Comparison of ENCODE assay signal across 14 cellular contexts in genomic region chr6:149453597-149454340, GRCh38. TPM values are rescaled to one million over a fixed set of nuclear protein-coding genes. Genes with fewer than 3 reads are reported as not detected.
DNase-seq lines count a peak whose midpoint lies in the region; ATAC-seq and TF ChIP-seq lines count a peak whose summit lies in the region.
"Had no signal": no experiment of that assay in that cellular context is flagged by ENCODE, and none has a peak within 500 bp of the region (broad histone marks: within the 10 kb centered on the region; RNA-seq: fewer than 3 reads in every experiment).

No MANE protein-coding gene starts in this region.

- H3K9me3 Mint-ChIP-seq in T-cell = no peaks in the 10 kb centered on the region
- H3K9me3 Mint-ChIP-seq: activated naive CD4-positive, alpha-beta T cell treated with anti-CD3 and anti-CD28 coated beads for 36 hours; CD8-positive, alpha-beta T cell; central memory CD8-positive, alpha-beta T cell; stimulated activated naive CD8-positive, alpha-beta T cell treated with anti-CD3 and anti-CD28 coated beads, Interleukin-15, amount 100 ng/mL, for 72 hours had no signal

- no peaks in the 10 kb centered on the region for H3K27me3 Mint-ChIP-seq in T-cell
- H3K27me3 Mint-ChIP-seq: central memory CD8-positive, alpha-beta T cell; stimulated activated naive CD8-positive, alpha-beta T cell treated with anti-CD3 and anti-CD28 coated beads, Interleukin-15, amount 100 ng/mL, for 72 hours had no signal

- H3K4me3 Mint-ChIP-seq in T-cell = no peak overlapping the region
- H3K4me3 Mint-ChIP-seq: activated naive CD4-positive, alpha-beta T cell treated with anti-CD3 and anti-CD28 coated beads for 36 hours; CD8-positive, alpha-beta T cell; central memory CD8-positive, alpha-beta T cell; stimulated activated naive CD8-positive, alpha-beta T cell treated with anti-CD3 and anti-CD28 coated beads, Interleukin-15, amount 100 ng/mL, for 72 hours had no signal

- peak; percentile 6 for ATAC-seq in mucosa of descending colon
- no peak for ATAC-seq in GM19467 (IDR thresholded peaks at IDR 0.05; ENCODE audit: unreplicated experiment)
- ATAC-seq in T-cell (replicated peaks in 1 of 4) = no peak
- no peak for ATAC-seq in GM21825 (IDR thresholded peaks at IDR 0.05; ENCODE audit: unreplicated experiment)
- ATAC-seq: CD8-positive, alpha-beta T cell; stimulated activated naive CD8-positive, alpha-beta T cell treated with anti-CD3 and anti-CD28 coated beads, Interleukin-15, amount 100 ng/mL, for 72 hours had no signal

- peaks cover 44% of the 10 kb centered on the region for H3K36me3 Mint-ChIP-seq in T-cell

- H3K27ac ChIP-seq in Peyer's patch = peak overlapping the region; percentile 5 to 71 (median 44)
- H3K27ac ChIP-seq in cingulate gyrus (ENCODE audit: low read depth, low read length) = peak overlapping the region; percentile 39
- H3K27ac ChIP-seq in substantia nigra (ENCODE audit: low read depth, low read length, poor library complexity, severe bottlenecking) = peak overlapping the region; percentile 45

- no peak for TF ChIP-seq CTCF in Peyer's patch (IDR thresholded peaks at IDR 0.05)
- no peak for TF ChIP-seq CTCF in mucosa of descending colon (IDR thresholded peaks at IDR 0.05)

- H3K27ac Mint-ChIP-seq in T-cell = no peak overlapping the region
- H3K27ac Mint-ChIP-seq: activated naive CD4-positive, alpha-beta T cell treated with anti-CD3 and anti-CD28 coated beads for 36 hours; CD8-positive, alpha-beta T cell had no signal

- peaks cover 0 to 52% (median 8%) of the 10 kb centered on the region in 4 donors for H3K4me1 ChIP-seq in Peyer's patch
- H3K4me1 ChIP-seq in mucosa of descending colon (ENCODE audit: low read depth) = peaks cover 32% of the 10 kb centered on the region

- H3K9me3 ChIP-seq in Peyer's patch = no peaks in the 10 kb centered on the region
- no peaks in the 10 kb centered on the region for H3K9me3 ChIP-seq in mucosa of descending colon

- POLR2A ChIA-PET in T-cell (lab: Charles Lee) = no interaction called here

- TF ChIP-seq POLR2A in Peyer's patch (IDR thresholded peaks at IDR 0.05) = no peak

- DNase-seq in Peyer's patch = peak in 1 of 3 donors; percentile 37
- peak in 1 of 3 donors; percentile 49 for DNase-seq in mucosa of descending colon
- peak in 1 of 49 donors; percentile 18 for DNase-seq in substantia nigra (lab: John Stamatoyannopoulos, UW)
- DNase-seq in activated CD4-positive, CD25-positive, alpha-beta regulatory T cell (lab: John Stamatoyannopoulos, UW) = no peak
- DNase-seq in T-cell = no peak
- DNase-seq: activated naive CD4-positive, alpha-beta T cell treated with anti-CD3 and anti-CD28 coated beads for 36 hours; CD8-positive, alpha-beta T cell; H7; NCI-H1694 treated with DMSO at 0.1 percent for 48 hours; stimulated activated naive CD8-positive, alpha-beta T cell treated with anti-CD3 and anti-CD28 coated beads, Interleukin-15, amount 100 ng/mL, for 72 hours had no signal

- no peaks in the 10 kb centered on the region for H3K27me3 ChIP-seq in Peyer's patch

- intact Hi-C loops in mucosa of descending colon (cut with DNase I, micrococcal nuclease) = no loop called here

- H3K4me3 ChIP-seq in Peyer's patch = no peak overlapping the region
- H3K4me3 ChIP-seq in mucosa of descending colon = no peak overlapping the region

- CTCF ChIA-PET in T-cell (lab: Charles Lee) = interaction anchor here (0.7 to 1.4 kb wide), 4 partner anchors 63 to 425 kb away, joined by 3 to 10 read pairs (median 5); no protein-coding TSS in a partner anchor

- H3K36me3 ChIP-seq in Peyer's patch (no peaks in the 10 kb centered on the region), mucosa of descending colon (ENCODE audit: low read depth) (no peaks in the 10 kb centered on the region)

- H3K4me1 Mint-ChIP-seq in T-cell = peaks cover 0 to 5% (median 3%) of the 10 kb centered on the region in 3 donors
- H3K4me1 Mint-ChIP-seq: central memory CD8-positive, alpha-beta T cell had no signal

RNA-seq across cellular contexts. Expression of gene ZC3H12D, which starts 31.0 kb away (rescaled TPM):
- total RNA-seq in Peyer's patch (10 to 100 TPM in 3 of 4 donors, 1 to 10 TPM in 1; 7.8 to 32.2 (median 18.5) TPM), mucosa of descending colon (1 to 10 TPM; 5.2 to 9.1 (median 8.9) TPM), T-cell (100 to 1,000 TPM in 3 of 5 donors, 10 to 100 TPM in 2; 48.2 to 117 (median 107) TPM)

RNA-seq across cellular contexts. Expression of gene SUMO4, which starts 53.7 kb away (rescaled TPM):
- 1 to 10 TPM in 3 of 4 donors, not detected in 1; 5.1 to 8.2 (median 7.0) TPM for total RNA-seq in Peyer's patch
- 1 to 10 TPM; 1.7 to 3.6 (median 2.7) TPM for total RNA-seq in mucosa of descending colon
- total RNA-seq in T-cell = 10 to 100 TPM in 1 of 5 donors, 1 to 10 TPM in 4; 5.7 to 11.4 (median 8.5) TPM
